Comparison of ENCODE assay signal across 20 cellular contexts in the genomic region with DNA sequence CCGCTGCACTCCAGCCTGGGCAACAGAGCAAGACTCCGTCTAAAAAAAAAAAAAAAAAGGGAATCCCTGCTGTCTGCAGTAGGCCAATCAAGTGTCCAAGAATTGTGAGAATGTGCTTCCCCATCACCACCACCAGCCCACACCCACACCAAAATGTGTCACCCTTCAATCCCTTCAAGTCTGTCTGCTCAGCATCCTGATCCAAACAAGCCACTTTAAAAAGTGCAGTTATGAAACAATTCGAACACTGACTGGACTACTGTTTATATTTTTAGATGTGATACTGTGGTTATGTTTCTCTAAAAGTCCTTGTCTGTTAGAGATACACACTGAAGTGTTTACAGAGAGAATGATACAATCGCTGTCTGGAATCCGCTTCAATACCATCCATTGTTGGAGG.
A peak's percentile ranks its signal among the peaks of the same experiment; 100 is the strongest.
DNase-seq lines count a peak whose midpoint lies in the region; ATAC-seq, FAIRE-seq and TF ChIP-seq lines count a peak whose summit lies in the region.
"Had no signal": no experiment of that assay in that cellular context is flagged by ENCODE, and none has a peak within 500 bp of the region (broad histone marks: within the 10 kb centered on the region; RNA-seq: fewer than 3 reads in every experiment).

No MANE protein-coding gene starts in this region.

- H3K27me3 Mint-ChIP-seq in activated CD8-positive, alpha-beta memory T cell treated with anti-CD3 and anti-CD28 coated beads, Interleukin-2, amount 10 ng/mL, durations not matched to agents 7 days and 5 days = no peaks in the 10 kb centered on the region
- H3K27me3 Mint-ChIP-seq in stimulated activated naive B cell treated with anti-CD40 and anti-IgM and Interleukin-4, amounts not matched to agents 10 μg/mL and 1 μg/mL and 100 μg/mL, for 72 hours = no peaks in the 10 kb centered on the region
- H3K27me3 Mint-ChIP-seq: activated CD4-positive, alpha-beta T cell treated with anti-CD3 and anti-CD28 coated beads, Interleukin-2, amount 10 ng/mL, durations not matched to agents 24 days and 14 days had no signal

- H3K27me3 ChIP-seq in OCI-LY1 (ENCODE audit: insufficient read depth, low read length) (no peaks in the 10 kb centered on the region), pancreas (no peaks in the 10 kb centered on the region)
- H3K27me3 ChIP-seq: left lung, ovary had no signal

- peaks cover 8% of the 10 kb centered on the region for H3K4me1 Mint-ChIP-seq in activated CD8-positive, alpha-beta memory T cell treated with anti-CD3 and anti-CD28 coated beads, Interleukin-2, amount 10 ng/mL, durations not matched to agents 7 days and 5 days
- H3K4me1 Mint-ChIP-seq in stimulated activated naive B cell treated with anti-CD40 and anti-IgM and Interleukin-4, amounts not matched to agents 10 μg/mL and 1 μg/mL and 100 μg/mL, for 72 hours = peaks cover 46 to 78% of the 10 kb centered on the region in 2 donors
- H3K4me1 Mint-ChIP-seq: brain had no signal

- TF ChIP-seq CTCF in OCI-LY1 (IDR thresholded peaks at IDR 0.05; ENCODE audit: low read length) = no peak
- no peak for TF ChIP-seq CTCF in fibroblast of villous mesenchyme (IDR thresholded peaks at IDR 0.05; ENCODE audit: insufficient read depth, low read depth, low read length)
- no peak for TF ChIP-seq CTCF in pancreas (IDR thresholded peaks at IDR 0.05)

- no peak for FAIRE-seq in RCC 7860 (lab: Jason Lieb, UNC)
- no peak for FAIRE-seq in pancreas (lab: Jason Lieb, UNC)
- FAIRE-seq: A549 had no signal

- H3K4me1 ChIP-seq in OCI-LY1 (ENCODE audit: insufficient read depth, low read length, severe bottlenecking) (peaks cover 50% of the 10 kb centered on the region), pancreas (no peaks in the 10 kb centered on the region)
- H3K4me1 ChIP-seq: A549 had no signal

- H3F3A ChIP-seq in OCI-LY1 (ENCODE audit: insufficient read depth, low read length) = peaks cover 4% of the 10 kb centered on the region

- DNase-seq in activated CD8-positive, alpha-beta memory T cell treated with anti-CD3 and anti-CD28 coated beads, Interleukin-2, amount 10 ng/mL, durations not matched to agents 7 days and 5 days = peak; percentile 25
- no peak for DNase-seq in activated CD8-positive, alpha-beta memory T cell treated with anti-CD3 and anti-CD28 coated beads, Interleukin-2, amount 50 U/mL, for 4 hours
- peak; percentile 11 for DNase-seq in fibroblast of villous mesenchyme (ENCODE audit: low read depth)
- DNase-seq in stimulated activated naive B cell treated with anti-CD40 and anti-IgM and Interleukin-4, amounts not matched to agents 10 μg/mL and 1 μg/mL and 100 μg/mL, for 72 hours = no peak
- DNase-seq in RCC 7860 (ENCODE audit: low spot score) = no peak
- DNase-seq in pancreas = no peak
- DNase-seq: activated CD4-positive, alpha-beta T cell treated with anti-CD3 and anti-CD28 coated beads, Interleukin-2, amount 10 ng/mL, durations not matched to agents 24 days and 14 days; activated naive CD4-positive, alpha-beta T cell treated with anti-CD3 and anti-CD28 coated beads for 36 hours; activated T-cell treated with anti-CD3 and anti-CD28 coated beads for 4 hours; cortex of kidney; DND-41; left lung; NCI-H1694; ovary had no signal

- no peaks in the 10 kb centered on the region for H3K9me2 ChIP-seq in OCI-LY1 (ENCODE audit: low read depth, low read length)

- WGBS in pancreas, 2 donors = 74 to 81% methylated on average over 5 of the region's 5 CpGs

- H3K79me2 ChIP-seq in OCI-LY1 (ENCODE audit: insufficient read depth, low read length) = peaks cover 29% of the 10 kb centered on the region

- no peak for ATAC-seq in activated CD8-positive, alpha-beta memory T cell treated with anti-CD3 and anti-CD28 coated beads, Interleukin-2, amount 10 ng/mL, durations not matched to agents 7 days and 5 days
- ATAC-seq in stimulated activated naive B cell treated with anti-CD40 and anti-IgM and Interleukin-4, amounts not matched to agents 10 μg/mL and 1 μg/mL and 100 μg/mL, for 72 hours (replicated peaks) = peak in 1 of 2 donors; percentile 24
- ATAC-seq in HG03175 (IDR thresholded peaks at IDR 0.05; ENCODE audit: unreplicated experiment) (no peak), pancreas (no peak)
- ATAC-seq: left lung had no signal

- H3K36me3 Mint-ChIP-seq in activated CD8-positive, alpha-beta memory T cell treated with anti-CD3 and anti-CD28 coated beads, Interleukin-2, amount 10 ng/mL, durations not matched to agents 7 days and 5 days = no peaks in the 10 kb centered on the region
- H3K36me3 Mint-ChIP-seq in stimulated activated naive B cell treated with anti-CD40 and anti-IgM and Interleukin-4, amounts not matched to agents 10 μg/mL and 1 μg/mL and 100 μg/mL, for 72 hours = peaks cover 28 to 31% of the 10 kb centered on the region in 2 donors

- peaks cover 20% of the 10 kb centered on the region; the same call in 1 of the 2 replicates for H3K36me3 ChIP-seq in OCI-LY1 (ENCODE audit: insufficient read depth, low read length)
- H3K36me3 ChIP-seq in pancreas = no peaks in the 10 kb centered on the region
- H3K36me3 ChIP-seq: left lung, ovary had no signal

- no peak overlapping the region for H2AFZ ChIP-seq in OCI-LY1 (ENCODE audit: low read length)

- H3K9ac ChIP-seq in OCI-LY1 (ENCODE audit: low read length) = no peak overlapping the region

- no peaks in the 10 kb centered on the region for H4K20me1 ChIP-seq in OCI-LY1 (ENCODE audit: insufficient read depth, low read length)

- H3K4me3 Mint-ChIP-seq in activated CD8-positive, alpha-beta memory T cell treated with anti-CD3 and anti-CD28 coated beads, Interleukin-2, amount 10 ng/mL, durations not matched to agents 7 days and 5 days = no peak overlapping the region
- peak overlapping the region in 1 of 2 donors; percentile 5 for H3K4me3 Mint-ChIP-seq in stimulated activated naive B cell treated with anti-CD40 and anti-IgM and Interleukin-4, amounts not matched to agents 10 μg/mL and 1 μg/mL and 100 μg/mL, for 72 hours
- H3K4me3 Mint-ChIP-seq: activated CD4-positive, alpha-beta T cell treated with anti-CD3 and anti-CD28 coated beads, Interleukin-2, amount 10 ng/mL, durations not matched to agents 24 days and 14 days; activated naive CD4-positive, alpha-beta T cell treated with anti-CD3 and anti-CD28 coated beads for 36 hours; brain had no signal

- no peak overlapping the region for H3K4me2 ChIP-seq in OCI-LY1 (ENCODE audit: low read length)
- H3K4me2 ChIP-seq: A549 had no signal

- H3K9me3 ChIP-seq in OCI-LY1 (ENCODE audit: low read length) (no peaks in the 10 kb centered on the region), pancreas (peaks cover 0 to 3% (median 0%) of the 10 kb centered on the region in 4 donors)
- H3K9me3 ChIP-seq: A549, left lung, ovary had no signal

- intact Hi-C loops in pancreas (cut with DNase I) = no loop called here

- no peaks in the 10 kb centered on the region for H3K9me3 Mint-ChIP-seq in activated CD8-positive, alpha-beta memory T cell treated with anti-CD3 and anti-CD28 coated beads, Interleukin-2, amount 10 ng/mL, durations not matched to agents 7 days and 5 days (ENCODE audit: low read depth)
- no peaks in the 10 kb centered on the region for H3K9me3 Mint-ChIP-seq in stimulated activated naive B cell treated with anti-CD40 and anti-IgM and Interleukin-4, amounts not matched to agents 10 μg/mL and 1 μg/mL and 100 μg/mL, for 72 hours
- H3K9me3 Mint-ChIP-seq: activated CD4-positive, alpha-beta T cell treated with anti-CD3 and anti-CD28 coated beads, Interleukin-2, amount 10 ng/mL, durations not matched to agents 24 days and 14 days; activated naive CD4-positive, alpha-beta T cell treated with anti-CD3 and anti-CD28 coated beads for 36 hours had no signal

- H3K4me3 ChIP-seq in OCI-LY1 (ENCODE audit: low read depth, low read length, poor library complexity, severe bottlenecking) (no peak overlapping the region), fibroblast of villous mesenchyme (ENCODE audit: low read depth, low read length) (no peak overlapping the region), pancreas (no peak overlapping the region)
- H3K4me3 ChIP-seq: A549, left lung, ovary, SK-N-MC, skin epidermis had no signal

- H3K27ac Mint-ChIP-seq in activated CD8-positive, alpha-beta memory T cell treated with anti-CD3 and anti-CD28 coated beads, Interleukin-2, amount 10 ng/mL, durations not matched to agents 7 days and 5 days = no peak overlapping the region
- H3K27ac Mint-ChIP-seq in stimulated activated naive B cell treated with anti-CD40 and anti-IgM and Interleukin-4, amounts not matched to agents 10 μg/mL and 1 μg/mL and 100 μg/mL, for 72 hours = peak overlapping the region; percentile 87
- H3K27ac Mint-ChIP-seq: activated naive CD4-positive, alpha-beta T cell treated with anti-CD3 and anti-CD28 coated beads for 36 hours had no signal

- H3K27ac ChIP-seq in OCI-LY1 (ENCODE audit: low read depth, low read length, poor library complexity, severe bottlenecking) (peak overlapping the region; percentile 98), pancreas (no peak overlapping the region)
- H3K27ac ChIP-seq: A549, left lung, ovary, SK-N-MC had no signal

- CTCF ChIA-PET in activated CD8-positive, alpha-beta memory T cell treated with anti-CD3 and anti-CD28 coated beads, Interleukin-2, amount 10 ng/mL, durations not matched to agents 7 days and 5 days (lab: Charles Lee) = no interaction called here

Comparison
In these comparisons a context has a peak if more than half of its experiments do, and no peak if none do; other contexts are left out.
1. DNase-seq: peak in activated CD8-positive, alpha-beta memory T cell treated with anti-CD3 and anti-CD28 coated beads, Interleukin-2, amount 10 ng/mL, durations not matched to agents 7 days and 5 days (single experiment) and fibroblast of villous mesenchyme (single experiment); none in activated CD8-positive, alpha-beta memory T cell treated with anti-CD3 and anti-CD28 coated beads, Interleukin-2, amount 50 U/mL, for 4 hours (single experiment), stimulated activated naive B cell treated with anti-CD40 and anti-IgM and Interleukin-4, amounts not matched to agents 10 μg/mL and 1 μg/mL and 100 μg/mL, for 72 hours (single experiment), RCC 7860 (single experiment) and pancreas (0 of 6).